11 cellular contexts compared by ENCODE assay signal in the genomic region with DNA sequence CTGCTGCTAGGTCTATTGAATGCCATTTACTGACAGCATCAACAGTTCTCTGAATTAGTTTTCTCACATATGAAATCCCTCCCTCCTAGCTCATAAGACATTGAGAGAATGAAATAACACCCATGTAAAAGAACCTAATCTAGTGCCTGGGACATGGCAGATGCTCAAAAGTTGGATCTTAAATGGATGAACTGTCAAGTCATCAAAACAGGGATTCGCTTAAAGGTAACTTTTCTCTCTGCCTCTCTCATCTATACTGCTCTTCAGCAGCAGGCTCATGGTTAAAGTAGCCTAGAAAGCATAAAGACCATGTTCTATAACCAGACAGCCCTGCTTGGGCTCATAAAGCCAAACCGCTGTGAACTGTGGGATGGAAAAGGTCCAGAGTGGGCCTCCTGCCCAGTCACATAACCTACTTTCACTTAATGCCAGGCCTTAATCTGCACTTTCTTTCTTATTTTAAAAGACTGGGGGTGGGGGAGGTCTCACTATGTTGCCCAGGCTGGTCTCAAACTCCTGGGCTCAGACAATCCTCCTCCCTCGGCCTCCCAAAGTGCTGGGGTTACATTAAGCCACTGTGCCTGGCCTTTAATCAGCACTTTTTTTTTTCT. TPM values are rescaled to one million over a fixed set of nuclear protein-coding genes. Genes with fewer than 3 reads are reported as not detected.
DNase-seq lines count a peak whose midpoint lies in the region; ATAC-seq and TF ChIP-seq lines count a peak whose summit lies in the region.
"Had no signal": no experiment of that assay in that cellular context is flagged by ENCODE, and none has a peak within 500 bp of the region (broad histone marks: within the 10 kb centered on the region; RNA-seq: fewer than 3 reads in every experiment).

No MANE protein-coding gene starts in this region.

- no peak for ATAC-seq in CD4-positive, CD25-positive, alpha-beta regulatory T cell (ENCODE audit: low read depth in 2 of 2)

- DNase-seq in CD4-positive, CD25-positive, alpha-beta regulatory T cell: no peak
- DNase-seq in OCI-LY7 (ENCODE audit: low spot score) (no peak), chondrocyte (ENCODE audit: low spot score) (no peak), NCI-H1105 treated with DMSO at 0.1 percent for 48 hours (lab: John Stamatoyannopoulos, UW) (no peak), NCI-H1694 (lab: John Stamatoyannopoulos, UW) (no peak), UCSD-AML1 (lab: John Stamatoyannopoulos, UW; ENCODE audit: unreplicated experiment) (no peak), GM19238 (ENCODE audit: insufficient read length, low spot score) (no peak)
- DNase-seq: NCI-H748 treated with DMSO at 0.1 percent for 48 hours, T1000 had no signal

- no peaks in the 10 kb centered on the region for H3K9me3 Mint-ChIP-seq in CD4-positive, CD25-positive, alpha-beta regulatory T cell
- H3K9me3 Mint-ChIP-seq in chondrocyte (ENCODE audit: low read depth): no peaks in the 10 kb centered on the region
- H3K9me3 Mint-ChIP-seq: neural progenitor cell had no signal

- H3K9me2 ChIP-seq in OCI-LY7 (ENCODE audit: insufficient read depth, low read length): no peaks in the 10 kb centered on the region

- no peak overlapping the region for H3K27ac ChIP-seq in CD4-positive, CD25-positive, alpha-beta regulatory T cell (ENCODE audit: insufficient read depth, low read length, poor library complexity, severe bottlenecking)
- H3K27ac ChIP-seq in OCI-LY7 (ENCODE audit: low read depth, low read length, poor library complexity, severe bottlenecking) (no peak overlapping the region), muscle layer of colon (ENCODE audit: low read depth, low read length) (peak overlapping the region; percentile 48)
- H3K27ac ChIP-seq: neural progenitor cell had no signal

- H3K36me3 ChIP-seq in CD4-positive, CD25-positive, alpha-beta regulatory T cell (ENCODE audit: control insufficient read depth, insufficient read depth, low read length): peaks cover 5% of the 10 kb centered on the region
- H3K36me3 ChIP-seq in OCI-LY7 (ENCODE audit: insufficient read depth, low read length) (peaks cover 48% of the 10 kb centered on the region), muscle layer of colon (ENCODE audit: insufficient read depth, low read length) (no peaks in the 10 kb centered on the region)
- H3K36me3 ChIP-seq: neural progenitor cell had no signal

- H3K4me1 ChIP-seq in CD4-positive, CD25-positive, alpha-beta regulatory T cell (ENCODE audit: control insufficient read depth, insufficient read depth, low read length, poor library complexity, severe bottlenecking): peaks cover 65% of the 10 kb centered on the region
- H3K4me1 ChIP-seq in OCI-LY7 (ENCODE audit: insufficient read depth, low read length, poor library complexity, severe bottlenecking): peaks cover 78% of the 10 kb centered on the region
- peaks cover 61% of the 10 kb centered on the region for H3K4me1 ChIP-seq in muscle layer of colon (ENCODE audit: insufficient read depth, low read length)

- H3K27me3 ChIP-seq in CD4-positive, CD25-positive, alpha-beta regulatory T cell (ENCODE audit: control insufficient read depth, insufficient read depth, low read length): no peaks in the 10 kb centered on the region
- no peaks in the 10 kb centered on the region for H3K27me3 ChIP-seq in muscle layer of colon (ENCODE audit: control insufficient read depth in 1 of 2, insufficient read depth in 2 of 2, low read length in 2 of 2)
- H3K27me3 ChIP-seq: neural progenitor cell had no signal

- POLR2A ChIA-PET in OCI-LY7 (lab: Charles Lee): no interaction called here

- no TSS peak for BruUV-seq in OCI-LY7 (replicated peaks; lab: Mats Ljungman, UMichigan)

- H3K9ac ChIP-seq in muscle layer of colon (ENCODE audit: low read length): no peak overlapping the region
- H3K9ac ChIP-seq: neural progenitor cell had no signal

- H2AFZ ChIP-seq in OCI-LY7 (ENCODE audit: low read length): no peak overlapping the region
- H2AFZ ChIP-seq: neural progenitor cell had no signal

- H3K27me3 Mint-ChIP-seq in CD4-positive, CD25-positive, alpha-beta regulatory T cell: no peaks in the 10 kb centered on the region
- no peaks in the 10 kb centered on the region for H3K27me3 Mint-ChIP-seq in chondrocyte (ENCODE audit: low read depth)

- CTCF ChIA-PET in OCI-LY7 (lab: Charles Lee; ENCODE audit: unreplicated experiment): no interaction called here

- H3K4me3 ChIP-seq in CD4-positive, CD25-positive, alpha-beta regulatory T cell (ENCODE audit: low read depth, low read length): peak overlapping the region; percentile 57
- H3K4me3 ChIP-seq in OCI-LY7 (ENCODE audit: low read depth, low read length, poor library complexity, severe bottlenecking) (peak overlapping the region; percentile 7), muscle layer of colon (ENCODE audit: low read depth in 1 of 2, low read length in 2 of 2) (no peak overlapping the region)
- H3K4me3 ChIP-seq: neural progenitor cell had no signal

- peak overlapping the region; percentile 27 to 97 (median 68) for H3K4me3 Mint-ChIP-seq in CD4-positive, CD25-positive, alpha-beta regulatory T cell
- H3K4me3 Mint-ChIP-seq in chondrocyte (ENCODE audit: unreplicated experiment): no peak overlapping the region
- H3K4me3 Mint-ChIP-seq: neural progenitor cell had no signal

- no peaks in the 10 kb centered on the region for H3K9me3 ChIP-seq in CD4-positive, CD25-positive, alpha-beta regulatory T cell (ENCODE audit: control insufficient read depth in 2 of 2, low read length in 2 of 2)
- no peaks in the 10 kb centered on the region for H3K9me3 ChIP-seq in OCI-LY7 (ENCODE audit: low read length)
- no peaks in the 10 kb centered on the region for H3K9me3 ChIP-seq in muscle layer of colon (ENCODE audit: low read length)

- intact Hi-C loops in OCI-LY7 (cut with micrococcal nuclease; ENCODE audit: unreplicated experiment): loop anchor here (5.0 kb wide), 1 partner anchor 184 kb away; a partner anchor contains a TSS

- H3K4me1 Mint-ChIP-seq in CD4-positive, CD25-positive, alpha-beta regulatory T cell: peaks cover 28 to 82% (median 60%) of the 10 kb centered on the region in 4 donors
- H3K4me1 Mint-ChIP-seq in chondrocyte (ENCODE audit: low read depth): peaks cover 73% of the 10 kb centered on the region

- no peak for TF ChIP-seq CTCF in OCI-LY7 (conservative IDR thresholded peaks at IDR 0.05; ENCODE audit: low read length)
- TF ChIP-seq CTCF in chondrocyte (IDR thresholded peaks at IDR 0.05): no peak

- peak overlapping the region in 2 of 3 donors; percentile 52 to 73 for H3K27ac Mint-ChIP-seq in CD4-positive, CD25-positive, alpha-beta regulatory T cell
- peak overlapping the region; percentile 29 for H3K27ac Mint-ChIP-seq in chondrocyte (ENCODE audit: unreplicated experiment)
- H3K27ac Mint-ChIP-seq: neural progenitor cell had no signal

- H3K4me2 ChIP-seq in OCI-LY7 (ENCODE audit: low read length): peak overlapping the region; percentile 56
- H3K4me2 ChIP-seq: neural progenitor cell had no signal

- peaks cover 87% of the 10 kb centered on the region for H3K79me2 ChIP-seq in OCI-LY7 (ENCODE audit: insufficient read depth, low read depth, low read length)

- H4K20me1 ChIP-seq in OCI-LY7 (ENCODE audit: insufficient read depth, low read length): peaks cover 51% of the 10 kb centered on the region

- peaks cover 19% of the 10 kb centered on the region for H3K36me3 Mint-ChIP-seq in CD4-positive, CD25-positive, alpha-beta regulatory T cell
- H3K36me3 Mint-ChIP-seq in chondrocyte (ENCODE audit: low read depth): no peaks in the 10 kb centered on the region

RNA-seq across cellular contexts. Expression of a gene that starts 3.7 kb away (rescaled TPM):
- 33.7 TPM for total RNA-seq in CD4-positive, CD25-positive, alpha-beta regulatory T cell
- polyA plus RNA-seq in CD4-positive, CD25-positive, alpha-beta regulatory T cell: 10 to 100 TPM; 22.6 to 36.9 (median 27.6) TPM
- total RNA-seq in OCI-LY7 (2014; rRNA removed; shearing (Covaris generic)): 19.4 and 22.0 TPM in 2 replicates
- 36.1 and 40.8 TPM in 2 replicates for total RNA-seq in OCI-LY7 (2022)
- total RNA-seq in chondrocyte: 39.6 to 48.3 TPM (median 43.8 TPM) in 3 replicates

RNA-seq across cellular contexts. Expression of a gene that starts 51.0 kb away (rescaled TPM):
- not detected for total RNA-seq in CD4-positive, CD25-positive, alpha-beta regulatory T cell
- polyA plus RNA-seq in CD4-positive, CD25-positive, alpha-beta regulatory T cell: not detected
- not detected in 2 replicates for total RNA-seq in OCI-LY7 (2014; rRNA removed; shearing (Covaris generic))
- total RNA-seq in OCI-LY7 (2022) (not detected in 2 replicates), chondrocyte (3.6 to 5.3 TPM (median 4.1 TPM) in 3 replicates)

Comparison
In these comparisons a context has a peak if more than half of its experiments do, and no peak if none do; other contexts are left out.
1. H3K4me3 ChIP-seq: peak in CD4-positive, CD25-positive, alpha-beta regulatory T cell (single experiment) and OCI-LY7 (single experiment); none in muscle layer of colon (0 of 2).